Comparison of ENCODE assay signal across 14 cellular contexts in genomic region chr9:89421595-89421994, GRCh38.
DNase-seq lines count a peak whose midpoint lies in the region; ATAC-seq lines count a peak whose summit lies in the region.
"Had no signal": no experiment of that assay in that cellular context is flagged by ENCODE, and none has a peak within 500 bp of the region (broad histone marks: within the 10 kb centered on the region; RNA-seq: fewer than 3 reads in every experiment).

No MANE protein-coding gene starts in this region.

- POLR2A ChIA-PET in activated CD8-positive, alpha-beta T cell treated with anti-CD3 and anti-CD28 coated beads, Interleukin-2, amount 10 ng/mL, durations not matched to agents 7 days and 5 days (lab: Charles Lee), result interaction anchor here (0.7 to 1.0 kb wide), 2 partner anchors 12 to 27 kb away, joined by 3 to 4 read pairs; no protein-coding TSS in a partner anchor

- H3K27me3 Mint-ChIP-seq in activated CD8-positive, alpha-beta T cell treated with anti-CD3 and anti-CD28 coated beads, Interleukin-2, amount 10 ng/mL, durations not matched to agents 7 days and 5 days (ENCODE audit: low read depth), result no peaks in the 10 kb centered on the region
- H3K27me3 Mint-ChIP-seq: type B pancreatic cell had no signal

- peak overlapping the region; percentile 85 for H3K27ac ChIP-seq in effector memory CD4-positive, alpha-beta T cell (ENCODE audit: insufficient read depth, low read length, poor library complexity, severe bottlenecking)
- H3K27ac ChIP-seq: body of pancreas, psoas muscle had no signal

- H3K9me3 ChIP-seq in effector memory CD4-positive, alpha-beta T cell (ENCODE audit: control insufficient read depth, low read length), result no peaks in the 10 kb centered on the region
- H3K9me3 ChIP-seq: body of pancreas, psoas muscle had no signal

- peak overlapping the region; percentile 57 for H3K4me3 Mint-ChIP-seq in activated CD8-positive, alpha-beta T cell treated with anti-CD3 and anti-CD28 coated beads, Interleukin-2, amount 10 ng/mL, durations not matched to agents 7 days and 5 days
- H3K4me3 Mint-ChIP-seq in stimulated activated effector memory CD8-positive, alpha-beta T cell treated with anti-CD3 and anti-CD28 coated beads, Interleukin-12 subunit alpha, Interleukin-12 subunit beta, amount 100 ng/mL, for 72 hours, result peak overlapping the region; percentile 71
- H3K4me3 Mint-ChIP-seq: type B pancreatic cell, WTC11 had no signal

- peaks cover 3% of the 10 kb centered on the region for H3K9me3 Mint-ChIP-seq in activated CD8-positive, alpha-beta T cell treated with anti-CD3 and anti-CD28 coated beads, Interleukin-2, amount 10 ng/mL, durations not matched to agents 7 days and 5 days (ENCODE audit: insufficient read depth)
- peaks cover 2% of the 10 kb centered on the region for H3K9me3 Mint-ChIP-seq in stimulated activated effector memory CD8-positive, alpha-beta T cell treated with anti-CD3 and anti-CD28 coated beads, Interleukin-12 subunit alpha, Interleukin-12 subunit beta, amount 100 ng/mL, for 72 hours
- H3K9me3 Mint-ChIP-seq: type B pancreatic cell had no signal

- peak; percentile 70 for DNase-seq in activated naive CD4-positive, alpha-beta T cell treated with Interleukin-2 at 50 U/mL for 16 hours
- DNase-seq in activated naive CD4-positive, alpha-beta T cell (lab: John Stamatoyannopoulos, UW), result no peak
- DNase-seq in activated CD8-positive, alpha-beta T cell treated with anti-CD3 and anti-CD28 coated beads, Interleukin-2, amount 10 ng/mL, durations not matched to agents 7 days and 5 days, result no peak
- no peak for DNase-seq in effector memory CD4-positive, alpha-beta T cell
- DNase-seq in stimulated activated effector memory CD8-positive, alpha-beta T cell treated with anti-CD3 and anti-CD28 coated beads, Interleukin-12 subunit alpha, Interleukin-12 subunit beta, amount 100 ng/mL, for 72 hours (ENCODE audit: low spot score in 2 of 2), result no peak
- no peak for DNase-seq in mesenteric fat pad (ENCODE audit: low spot score)
- DNase-seq: body of pancreas, NCI-H524 treated with DMSO at 0.1 percent for 48 hours, SHP77 had no signal

- peaks cover 98% of the 10 kb centered on the region for H3K4me1 Mint-ChIP-seq in activated CD8-positive, alpha-beta T cell treated with anti-CD3 and anti-CD28 coated beads, Interleukin-2, amount 10 ng/mL, durations not matched to agents 7 days and 5 days (ENCODE audit: low read depth)
- H3K4me1 Mint-ChIP-seq in stimulated activated effector memory CD8-positive, alpha-beta T cell treated with anti-CD3 and anti-CD28 coated beads, Interleukin-12 subunit alpha, Interleukin-12 subunit beta, amount 100 ng/mL, for 72 hours, result peaks cover 99% of the 10 kb centered on the region

- no peak overlapping the region for H3K4me3 ChIP-seq in effector memory CD4-positive, alpha-beta T cell (ENCODE audit: insufficient read depth, low read depth, low read length, poor library complexity, severe bottlenecking)
- H3K4me3 ChIP-seq: body of pancreas, psoas muscle had no signal

- no peaks in the 10 kb centered on the region for H3K27me3 ChIP-seq in effector memory CD4-positive, alpha-beta T cell (replicated peaks; ENCODE audit: control insufficient read depth, insufficient read depth, low read length, poor library complexity, severe bottlenecking)
- H3K27me3 ChIP-seq: body of pancreas had no signal

- H3K27ac Mint-ChIP-seq in activated CD8-positive, alpha-beta T cell treated with anti-CD3 and anti-CD28 coated beads, Interleukin-2, amount 10 ng/mL, durations not matched to agents 7 days and 5 days, result peak overlapping the region; percentile 88
- peak overlapping the region; percentile 99 for H3K27ac Mint-ChIP-seq in stimulated activated effector memory CD8-positive, alpha-beta T cell treated with anti-CD3 and anti-CD28 coated beads, Interleukin-12 subunit alpha, Interleukin-12 subunit beta, amount 100 ng/mL, for 72 hours
- H3K27ac Mint-ChIP-seq: type B pancreatic cell had no signal

- peaks cover 85% of the 10 kb centered on the region for H3K36me3 Mint-ChIP-seq in activated CD8-positive, alpha-beta T cell treated with anti-CD3 and anti-CD28 coated beads, Interleukin-2, amount 10 ng/mL, durations not matched to agents 7 days and 5 days (ENCODE audit: low read depth)
- peaks cover 93% of the 10 kb centered on the region for H3K36me3 Mint-ChIP-seq in stimulated activated effector memory CD8-positive, alpha-beta T cell treated with anti-CD3 and anti-CD28 coated beads, Interleukin-12 subunit alpha, Interleukin-12 subunit beta, amount 100 ng/mL, for 72 hours

- H3K36me3 ChIP-seq in effector memory CD4-positive, alpha-beta T cell (ENCODE audit: control insufficient read depth, insufficient read depth, low read length), result peaks cover 6% of the 10 kb centered on the region

- peaks cover 86% of the 10 kb centered on the region for H3K4me1 ChIP-seq in effector memory CD4-positive, alpha-beta T cell (ENCODE audit: control insufficient read depth, insufficient read depth, low read length, poor library complexity, severe bottlenecking)
- H3K4me1 ChIP-seq: body of pancreas had no signal

- no peak for ATAC-seq in activated CD8-positive, alpha-beta T cell treated with anti-CD3 and anti-CD28 coated beads, Interleukin-2, amount 10 ng/mL, durations not matched to agents 7 days and 5 days
- no peak for ATAC-seq in stimulated activated effector memory CD8-positive, alpha-beta T cell treated with anti-CD3 and anti-CD28 coated beads, Interleukin-12 subunit alpha, Interleukin-12 subunit beta, amount 100 ng/mL, for 72 hours
- ATAC-seq in HG03469 (IDR thresholded peaks at IDR 0.05; ENCODE audit: unreplicated experiment), result no peak
- no peak for ATAC-seq in GM21619 (IDR thresholded peaks at IDR 0.05; ENCODE audit: unreplicated experiment)
- ATAC-seq: body of pancreas, psoas muscle, WTC11 had no signal

- CTCF ChIA-PET in activated CD8-positive, alpha-beta T cell treated with anti-CD3 and anti-CD28 coated beads, Interleukin-2, amount 10 ng/mL, durations not matched to agents 7 days and 5 days (lab: Charles Lee), result interaction anchor here (1.0 kb wide), 1 partner anchor 127 kb away, joined by 4 read pairs; no protein-coding TSS in a partner anchor
